Comparison of ENCODE assay signal across 18 cellular contexts in genomic region chr6:21729431-21729830, GRCh38.
DNase-seq lines count a peak whose midpoint lies in the region; TF ChIP-seq lines count a peak whose summit lies in the region.
"Had no signal": no experiment of that assay in that cellular context is flagged by ENCODE, and none has a peak within 500 bp of the region (broad histone marks: within the 10 kb centered on the region; RNA-seq: fewer than 3 reads in every experiment).

No MANE protein-coding gene starts in this region.

- no peaks in the 10 kb centered on the region for H3K27me3 ChIP-seq in mammary epithelial cell (ENCODE audit: insufficient read depth, low read length)
- H3K27me3 ChIP-seq: BLaER1 treated with 17β-estradiol and CSF1 and Interleukin-3, amounts not matched to agents 10 nM and 100 nM had no signal

- no peak overlapping the region for H3K9ac ChIP-seq in mammary epithelial cell (ENCODE audit: insufficient read depth, low read length)
- H3K9ac ChIP-seq: BLaER1 treated with 17β-estradiol and CSF1 and Interleukin-3, amounts not matched to agents 10 nM and 100 nM had no signal

- H3K9me3 ChIP-seq in KOPT-K1 (ENCODE audit: insufficient read depth, low read length, poor library complexity, severe bottlenecking) (no peaks in the 10 kb centered on the region), mammary epithelial cell (replicated peaks; ENCODE audit: insufficient read depth, low read length) (no peaks in the 10 kb centered on the region)

- H3K27ac Mint-ChIP-seq in progenitor cell of endocrine pancreas: peak overlapping the region; percentile 8
- H3K27ac Mint-ChIP-seq: CD8-positive, alpha-beta memory T cell had no signal

- WGBS in mammary epithelial cell (ENCODE audit: low coverage, missing lambda C conversion rate): 55% methylated on average over 4 of the region's 4 CpGs

- H4K20me1 ChIP-seq in mammary epithelial cell (ENCODE audit: insufficient read depth, low read length): no peaks in the 10 kb centered on the region
- H4K20me1 ChIP-seq: BLaER1 treated with 17β-estradiol and CSF1 and Interleukin-3, amounts not matched to agents 10 nM and 100 nM had no signal

- in situ Hi-C loops in mammary epithelial cell (cut with MboI; ENCODE audit: low sequenced_read_pairs in 2 of 2): no loop called here

- H3K79me2 ChIP-seq in mammary epithelial cell (ENCODE audit: insufficient read depth, low read length): no peaks in the 10 kb centered on the region

- no peak overlapping the region for H3K4me3 Mint-ChIP-seq in progenitor cell of endocrine pancreas (ENCODE audit: low read depth)
- H3K4me3 Mint-ChIP-seq: CD8-positive, alpha-beta memory T cell had no signal

- peaks cover 31% of the 10 kb centered on the region for H3K4me1 Mint-ChIP-seq in progenitor cell of endocrine pancreas (ENCODE audit: low read depth)
- H3K4me1 Mint-ChIP-seq: CD8-positive, alpha-beta memory T cell had no signal

- H3K4me2 ChIP-seq in mammary epithelial cell (ENCODE audit: insufficient read depth, low read depth, low read length): no peak overlapping the region
- H3K4me2 ChIP-seq: BLaER1 treated with 17β-estradiol and CSF1 and Interleukin-3, amounts not matched to agents 10 nM and 100 nM had no signal

- peaks cover 32% of the 10 kb centered on the region for H3K4me1 ChIP-seq in mammary epithelial cell (ENCODE audit: insufficient read depth, low read length)
- H3K4me1 ChIP-seq: BLaER1 treated with 17β-estradiol and CSF1 and Interleukin-3, amounts not matched to agents 10 nM and 100 nM had no signal

- H3K27ac ChIP-seq in KOPT-K1 (ENCODE audit: low read depth, low read length, poor library complexity, severe bottlenecking): peak overlapping the region; percentile 74
- no peak overlapping the region for H3K27ac ChIP-seq in mammary epithelial cell (ENCODE audit: insufficient read depth, low read depth, low read length)
- H3K27ac ChIP-seq: BLaER1 treated with 17β-estradiol and CSF1 and Interleukin-3, amounts not matched to agents 10 nM and 100 nM; RWPE1 had no signal

- DNase-seq in mammary epithelial cell (no peak), kidney tubule cell (ENCODE audit: low spot score) (peak; percentile 34), progenitor cell of endocrine pancreas (ENCODE audit: low spot score, unreplicated experiment) (no peak), H4 (ENCODE audit: low spot score) (no peak), mesenteric fat pad (ENCODE audit: low spot score) (no peak), DMS 273 (lab: John Stamatoyannopoulos, UW; ENCODE audit: unreplicated experiment) (no peak), NCI-H1105 treated with DMSO at 0.1 percent for 48 hours (lab: John Stamatoyannopoulos, UW) (no peak)
- DNase-seq: CD8-positive, alpha-beta memory T cell; DMS79; KBM-7; NCI-H1417 treated with DMSO at 0.1 percent for 48 hours; NCI-H2029; NCI-H345; NCI-H524 treated with DMSO at 0.1 percent for 48 hours; PC-3 had no signal

- BruUV-seq in mammary epithelial cell (replicated peaks; lab: Mats Ljungman, UMichigan): no TSS peak

- peak overlapping the region; percentile 30 for H2AFZ ChIP-seq in mammary epithelial cell (ENCODE audit: low read depth, low read length)

- CTCF ChIA-PET in mammary epithelial cell (lab: Charles Lee; ENCODE audit: low non-redundant PET): no interaction called here

- H3K4me3 ChIP-seq in mammary epithelial cell (replicated peaks in 1 of 3; ENCODE audit: insufficient read depth in 1 of 3, low read depth in 2 of 3, low read length in 3 of 3): no peak overlapping the region
- H3K4me3 ChIP-seq: BLaER1 treated with 17β-estradiol and CSF1 and Interleukin-3, amounts not matched to agents 10 nM and 100 nM had no signal

- TF ChIP-seq CTCF in mammary epithelial cell (conservative IDR thresholded peaks at IDR 0.05 in 1 of 2, IDR thresholded peaks at IDR 0.05 in 1 of 2; ENCODE audit: extremely low read depth in 1 of 2, insufficient read depth in 1 of 2, low read depth in 1 of 2, low read length in 2 of 2) (no peak), progenitor cell of endocrine pancreas (IDR thresholded peaks at IDR 0.05; ENCODE audit: unreplicated experiment) (no peak)

- H3K27me3 Mint-ChIP-seq in progenitor cell of endocrine pancreas: no peaks in the 10 kb centered on the region

- H3K9me3 Mint-ChIP-seq in progenitor cell of endocrine pancreas (ENCODE audit: low read depth): peaks cover 6% of the 10 kb centered on the region

- H3K36me3 Mint-ChIP-seq in progenitor cell of endocrine pancreas (ENCODE audit: insufficient read depth): peaks cover 16% of the 10 kb centered on the region
- H3K36me3 Mint-ChIP-seq: CD8-positive, alpha-beta memory T cell had no signal

- dilution Hi-C loops in mammary epithelial cell (cut with HindIII; ENCODE audit: low sequenced_read_pairs): no loop called here

- H3K36me3 ChIP-seq in KOPT-K1 (ENCODE audit: insufficient read depth, low read length) (no peaks in the 10 kb centered on the region), mammary epithelial cell (ENCODE audit: insufficient read depth, low read length) (no peaks in the 10 kb centered on the region)
- H3K36me3 ChIP-seq: BLaER1 treated with 17β-estradiol and CSF1 and Interleukin-3, amounts not matched to agents 10 nM and 100 nM had no signal

- intact Hi-C loops in mammary epithelial cell (cut with micrococcal nuclease): no loop called here
